1 cellular context compared by ENCODE assay signal in genomic region chr15:66004618-66005262, GRCh38.
TF ChIP-seq lines count a peak whose summit lies in the region.

No MANE protein-coding gene starts in this region.

TF ChIP-seq in HepG2, 621 proteins besides CTCF, POLR2A, EP300 and RAD21 (continued from another document and continues in another):
- TF ChIP-seq BCL3 (CRISPR knock-in tag; IDR thresholded peaks at IDR 0.05), result no peak
- peak; percentile 66; the same call in 1 of the 2 replicates for TF ChIP-seq TEF (CRISPR knock-in tag; IDR thresholded peaks at IDR 0.05)
- TF ChIP-seq NR2F2 (IDR thresholded peaks at IDR 0.05; ENCODE audit: borderline replicate concordance, low read depth), result no peak
- TF ChIP-seq ZSCAN9 (CRISPR knock-in tag; IDR thresholded peaks at IDR 0.05; ENCODE audit: borderline replicate concordance), result peak; percentile 68; the same call in 1 of the 2 replicates
- no peak for TF ChIP-seq SYNCRIP (IDR thresholded peaks at IDR 0.05; ENCODE audit: insufficient read depth, low read depth, low read length)
- TF ChIP-seq ZNF850 (CRISPR knock-in tag; conservative IDR thresholded peaks at IDR 0.05), result no peak
- no peak for TF ChIP-seq DRAP1 (CRISPR knock-in tag; IDR thresholded peaks at IDR 0.05)
- no peak for TF ChIP-seq KAT8 (CRISPR knock-in tag; IDR thresholded peaks at IDR 0.05)
- TF ChIP-seq ZHX2 (IDR thresholded peaks at IDR 0.05; ENCODE audit: low read depth), result no peak
- 0 out of 2 replicates have a peak, but pooled peaks have one; percentile 24 for TF ChIP-seq ZHX2 (CRISPR knock-in tag; IDR thresholded peaks at IDR 0.05; ENCODE audit: borderline replicate concordance)
- no peak for TF ChIP-seq PRDM15 (CRISPR knock-in tag; IDR thresholded peaks at IDR 0.05)
- TF ChIP-seq TBX3 (IDR thresholded peaks at IDR 0.05; ENCODE audit: borderline replicate concordance), result no peak
- no peak for TF ChIP-seq CHD4 (IDR thresholded peaks at IDR 0.05; ENCODE audit: borderline replicate concordance, low read length)
- TF ChIP-seq ZNF564 (CRISPR knock-in tag; IDR thresholded peaks at IDR 0.05), result no peak
- TF ChIP-seq NFYC (CRISPR knock-in tag; IDR thresholded peaks at IDR 0.05), result no peak
- no peak for TF ChIP-seq BCLAF1 (IDR thresholded peaks at IDR 0.05)
- peak; percentile 95 for TF ChIP-seq WIZ (CRISPR knock-in tag; IDR thresholded peaks at IDR 0.05)
- TF ChIP-seq ZNF780A (CRISPR knock-in tag; IDR thresholded peaks at IDR 0.05), result no peak
- TF ChIP-seq ZBTB44 (CRISPR knock-in tag; IDR thresholded peaks at IDR 0.05), result no peak
- no peak for TF ChIP-seq LRRFIP1 (CRISPR knock-in tag; conservative IDR thresholded peaks at IDR 0.05)
- no peak for TF ChIP-seq POLR2AphosphoS2 (IDR thresholded peaks at IDR 0.05; ENCODE audit: low read depth, low read length)
- TF ChIP-seq TGIF2 (CRISPR knock-in tag; IDR thresholded peaks at IDR 0.05), result 0 out of 2 replicates have a peak, but pooled peaks have one; percentile 35
- TF ChIP-seq TEAD3 (CRISPR knock-in tag; optimal IDR thresholded peaks at IDR 0.05; ENCODE audit: borderline replicate concordance), result peak; percentile 14
- TF ChIP-seq PAF1 (CRISPR knock-in tag; IDR thresholded peaks at IDR 0.05), result no peak
- TF ChIP-seq KDM2A (CRISPR knock-in tag; IDR thresholded peaks at IDR 0.05; ENCODE audit: borderline replicate concordance, low read depth), result no peak
- peak; percentile 74; the same call in 1 of the 2 replicates for TF ChIP-seq ZBTB25 (CRISPR knock-in tag; IDR thresholded peaks at IDR 0.05)
- TF ChIP-seq ZNF781 (CRISPR knock-in tag; IDR thresholded peaks at IDR 0.05; ENCODE audit: borderline replicate concordance, not compliant biosample characterization), result peak; percentile 69
- TF ChIP-seq ZIK1 (CRISPR knock-in tag; IDR thresholded peaks at IDR 0.05; ENCODE audit: borderline replicate concordance, low read depth), result no peak
- TF ChIP-seq CEBPB (IDR thresholded peaks at IDR 0.05; ENCODE audit: borderline replicate concordance, low read depth, low read length), result no peak
- peak; percentile 77; the same call in 1 of the 2 replicates for TF ChIP-seq ZNF331 (CRISPR knock-in tag; IDR thresholded peaks at IDR 0.05)
- TF ChIP-seq SRY (CRISPR knock-in tag; IDR thresholded peaks at IDR 0.05), result peak; percentile 65; the same call in 1 of the 2 replicates
- TF ChIP-seq ZMYM2 (CRISPR knock-in tag; IDR thresholded peaks at IDR 0.05), result no peak
- TF ChIP-seq ATM (IDR thresholded peaks at IDR 0.05; ENCODE audit: borderline replicate concordance), result no peak
- TF ChIP-seq ZNF879 (CRISPR knock-in tag; IDR thresholded peaks at IDR 0.05), result no peak
- TF ChIP-seq ZBTB38 (CRISPR knock-in tag; IDR thresholded peaks at IDR 0.05), result no peak
- TF ChIP-seq YEATS2 (CRISPR knock-in tag; IDR thresholded peaks at IDR 0.05; ENCODE audit: borderline replicate concordance), result peak; percentile 49; the same call in 1 of the 2 replicates
- TF ChIP-seq HNF1B (CRISPR knock-in tag; IDR thresholded peaks at IDR 0.05), result no peak
